In genomic region chr6:1267790-1268762, GRCh38 we compare ENCODE assay signal across 1 cellular context.
TF ChIP-seq lines count a peak whose summit lies in the region.

No MANE protein-coding gene starts in this region.

TF ChIP-seq in GM23338, 12 proteins besides CTCF, POLR2A, EP300 and RAD21 (continued from another document):
- TF ChIP-seq ZNF462 (CRISPR knock-in tag; IDR thresholded peaks at IDR 0.05) (no peak), EZH2 (IDR thresholded peaks at IDR 0.05; ENCODE audit: low read depth, unreplicated experiment) (no peak), JUNB (IDR thresholded peaks at IDR 0.05; ENCODE audit: unreplicated experiment) (no peak), NANOG (IDR thresholded peaks at IDR 0.05; ENCODE audit: borderline replicate concordance) (no peak), EZH2phosphoT487 (IDR thresholded peaks at IDR 0.05; ENCODE audit: unreplicated experiment) (no peak)
- TF ChIP-seq, protein P1, sequence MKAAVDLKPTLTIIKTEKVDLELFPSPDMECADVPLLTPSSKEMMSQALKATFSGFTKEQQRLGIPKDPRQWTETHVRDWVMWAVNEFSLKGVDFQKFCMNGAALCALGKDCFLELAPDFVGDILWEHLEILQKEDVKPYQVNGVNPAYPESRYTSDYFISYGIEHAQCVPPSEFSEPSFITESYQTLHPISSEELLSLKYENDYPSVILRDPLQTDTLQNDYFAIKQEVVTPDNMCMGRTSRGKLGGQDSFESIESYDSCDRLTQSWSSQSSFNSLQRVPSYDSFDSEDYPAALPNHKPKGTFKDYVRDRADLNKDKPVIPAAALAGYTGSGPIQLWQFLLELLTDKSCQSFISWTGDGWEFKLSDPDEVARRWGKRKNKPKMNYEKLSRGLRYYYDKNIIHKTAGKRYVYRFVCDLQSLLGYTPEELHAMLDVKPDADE (IDR thresholded peaks at IDR 0.05) = no peak
TF ChIP-seq in GM23338: peak in this region for 0.
